ENCODE assay signal across 20 cellular contexts in the genomic region with DNA sequence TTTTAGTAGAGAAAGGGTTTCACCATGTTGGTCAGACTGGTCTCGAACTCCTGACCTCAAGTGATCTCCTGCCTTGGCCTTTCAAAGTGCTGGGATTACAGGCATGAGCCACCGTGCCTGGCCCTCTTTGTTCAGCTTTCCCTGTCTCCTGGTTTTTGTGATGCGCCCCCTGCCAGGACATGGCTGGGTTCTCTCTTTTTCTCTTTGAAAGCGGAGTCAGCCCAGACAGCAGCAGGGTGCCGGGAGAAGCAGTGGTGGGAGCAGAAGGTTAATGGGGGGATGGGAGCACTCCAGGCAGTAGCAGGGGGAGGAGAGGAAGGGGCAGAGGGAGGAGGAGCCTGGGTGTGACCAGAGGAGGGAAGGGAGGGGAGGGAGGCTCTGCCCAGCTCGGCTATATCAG. TPM values are rescaled to one million over a fixed set of nuclear protein-coding genes. Genes with fewer than 3 reads are reported as not detected.
A peak's percentile ranks its signal among the peaks of the same experiment; 100 is the strongest.
DNase-seq lines count a peak whose midpoint lies in the region; ATAC-seq, FAIRE-seq and TF ChIP-seq lines count a peak whose summit lies in the region.
"Had no signal": no experiment of that assay in that cellular context is flagged by ENCODE, and none has a peak within 500 bp of the region (broad histone marks: within the 10 kb centered on the region; RNA-seq: fewer than 3 reads in every experiment).

No MANE protein-coding gene starts in this region.

- TF ChIP-seq RAD21 in HepG2 (CRISPR knock-in tag; IDR thresholded peaks at IDR 0.05), result no peak

- H3K4me1 Mint-ChIP-seq in progenitor cell of endocrine pancreas (ENCODE audit: low read depth), result no peaks in the 10 kb centered on the region

- no TSS peak for BruUV-seq in HepG2 (replicated peaks; lab: Mats Ljungman, UMichigan)

- H3K36me3 ChIP-seq in H7 (replicated peaks; ENCODE audit: control insufficient read depth, insufficient read depth, low read length) (no peaks in the 10 kb centered on the region; the same call in 1 of the 2 replicates), osteoblast (ENCODE audit: insufficient read depth, low read length) (no peaks in the 10 kb centered on the region), HepG2 (replicated peaks in 1 of 2; ENCODE audit: control insufficient read depth in 1 of 2, insufficient read depth in 2 of 2, low read length in 2 of 2) (no peaks in the 10 kb centered on the region)
- H3K36me3 ChIP-seq: HAP-1 had no signal

- DNase-seq in H7, result peak; percentile 92
- DNase-seq in choroid plexus epithelial cell (ENCODE audit: low read depth), result peak; percentile 14
- peak; percentile 96 for DNase-seq in iPS DF 4.7 (ENCODE audit: extremely low read depth, low spot score)
- peak; percentile 65 for DNase-seq in osteoblast (ENCODE audit: insufficient read length, low spot score, missing footprints)
- DNase-seq in HepG2 (ENCODE audit: low spot score), result no peak
- DNase-seq in progenitor cell of endocrine pancreas (ENCODE audit: low spot score, unreplicated experiment), result no peak
- DNase-seq in islet precursor cell, result no peak
- DNase-seq: C1 segment of cervical spinal cord, DMS79 treated with DMSO at 0.1 percent for 48 hours, MM.1S, NCI-H1092 treated with DMSO at 0.1 percent for 48 hours, NCI-H2081, Right ventricle myocardium superior had no signal

- no peaks in the 10 kb centered on the region for H3K9me3 Mint-ChIP-seq in progenitor cell of endocrine pancreas (ENCODE audit: low read depth)

- CTCF ChIA-PET in HepG2 (lab: Yijun Ruan, JAX; ENCODE audit: low intra/inter-chr PET ratio, low total read pairs), result no interaction called here

- no peak for TF ChIP-seq EP300 in HepG2 (IDR thresholded peaks at IDR 0.05; ENCODE audit: low read depth in 2 of 2, low read length in 2 of 2)
- TF ChIP-seq EP300 in HepG2 (CRISPR knock-in tag; IDR thresholded peaks at IDR 0.05; ENCODE audit: borderline replicate concordance), result no peak

- 35% methylated on average over 6 of the region's 6 CpGs for WGBS in HepG2 (ENCODE audit: low lambda C conversion rate)

- no peak for FAIRE-seq in HepG2 (lab: Jason Lieb, UNC)
- FAIRE-seq: HTR-8/SVneo, RCC 7860 had no signal

- no peaks in the 10 kb centered on the region for H3K9me3 ChIP-seq in osteoblast (ENCODE audit: low read depth, low read length)
- no peaks in the 10 kb centered on the region for H3K9me3 ChIP-seq in HepG2 (ENCODE audit: low read length)
- H3K9me3 ChIP-seq: HAP-1 had no signal

- H3K4me3 ChIP-seq in H7 (ENCODE audit: insufficient read depth, low read depth, low read length) (no peak overlapping the region), choroid plexus epithelial cell (ENCODE audit: low read depth, low read length) (no peak overlapping the region), osteoblast (ENCODE audit: insufficient read depth, low read length) (no peak overlapping the region), HepG2 (replicated peaks in 1 of 3; ENCODE audit: insufficient read depth in 1 of 3, low read depth in 2 of 3, low read length in 3 of 3) (no peak overlapping the region)
- H3K4me3 ChIP-seq: HAP-1 had no signal

- POLR2A ChIA-PET in HepG2 (lab: Yijun Ruan, JAX), result no interaction called here

- no peak overlapping the region for H3K4me3 Mint-ChIP-seq in progenitor cell of endocrine pancreas (ENCODE audit: low read depth)

- no peak overlapping the region for H3K4me2 ChIP-seq in osteoblast (ENCODE audit: insufficient read depth, low read length)
- no peak overlapping the region for H3K4me2 ChIP-seq in HepG2 (ENCODE audit: low read depth, low read length)

- no peaks in the 10 kb centered on the region for H3K36me3 Mint-ChIP-seq in progenitor cell of endocrine pancreas (ENCODE audit: insufficient read depth)

- H3K27ac Mint-ChIP-seq in progenitor cell of endocrine pancreas, result no peak overlapping the region

- no peaks in the 10 kb centered on the region for H3K27me3 ChIP-seq in H7 (ENCODE audit: control insufficient read depth, insufficient read depth, low read length)
- H3K27me3 ChIP-seq in osteoblast (ENCODE audit: insufficient read depth, low read length), result peaks cover 30% of the 10 kb centered on the region
- H3K27me3 ChIP-seq in HepG2 (ENCODE audit: control insufficient read depth in 1 of 2, insufficient read depth in 2 of 2, low read length in 2 of 2), result peaks cover 2 to 18% of the 10 kb centered on the region in 2 experiments; a peak in 3 of 5 replicates

- TF ChIP-seq POLR2A in HepG2 (IDR thresholded peaks at IDR 0.05; ENCODE audit: insufficient read depth in 1 of 2, low read depth in 2 of 2, low read length in 2 of 2), result no peak

- H2AFZ ChIP-seq in osteoblast (ENCODE audit: low read length) (no peak overlapping the region), HepG2 (ENCODE audit: low read length) (no peak overlapping the region)

- no peaks in the 10 kb centered on the region for H3K79me2 ChIP-seq in osteoblast (ENCODE audit: insufficient read depth, low read length)
- no peaks in the 10 kb centered on the region for H3K79me2 ChIP-seq in HepG2 (ENCODE audit: insufficient read depth, low read length)

- H3K9ac ChIP-seq in HepG2 (ENCODE audit: insufficient read depth, low read depth, low read length), result no peak overlapping the region

- no peak for TF ChIP-seq CTCF in choroid plexus epithelial cell (conservative IDR thresholded peaks at IDR 0.05; ENCODE audit: low read depth, low read length)
- no peak for TF ChIP-seq CTCF in osteoblast (IDR thresholded peaks at IDR 0.05; ENCODE audit: extremely low read depth, low read depth, low read length)
- TF ChIP-seq CTCF in HepG2 (CRISPR knock-in tag; IDR thresholded peaks at IDR 0.05), result no peak
- TF ChIP-seq CTCF in progenitor cell of endocrine pancreas (IDR thresholded peaks at IDR 0.05; ENCODE audit: unreplicated experiment), result no peak

- H3K27me3 Mint-ChIP-seq in progenitor cell of endocrine pancreas, result peaks cover 15% of the 10 kb centered on the region

- in situ Hi-C loops in HepG2 (cut with HindIII; ENCODE audit: extremely low pct_ligation_motif_present, low pct_unique_long_range_greater_than_20kb), result no loop called here

- H3K4me1 ChIP-seq in osteoblast (ENCODE audit: insufficient read depth, low read length) (no peaks in the 10 kb centered on the region), HepG2 (ENCODE audit: insufficient read depth, low read length) (peaks cover 12% of the 10 kb centered on the region; the same call in 1 of the 2 replicates)
- H3K4me1 ChIP-seq: HAP-1 had no signal

- intact Hi-C loops in HepG2 (cut with micrococcal nuclease; ENCODE audit: unreplicated experiment), result no loop called here

- no peaks in the 10 kb centered on the region for H4K20me1 ChIP-seq in osteoblast (ENCODE audit: insufficient read depth, low read length)
- H4K20me1 ChIP-seq in HepG2 (ENCODE audit: insufficient read depth, low read length), result no peaks in the 10 kb centered on the region

- H3K27ac ChIP-seq in osteoblast (ENCODE audit: low read depth, low read length), result no peak overlapping the region
- H3K27ac ChIP-seq in HepG2 (ENCODE audit: extremely low read length, insufficient read depth, low read length), result no peak overlapping the region

- ATAC-seq in HepG2, result no peak

RNA-seq across cellular contexts. Expression of a gene that starts 1.8 kb away (rescaled TPM):
- total RNA-seq in H7 (2014; rRNA removed; shearing (Covaris generic)), result 8.5 and 14.6 TPM in 2 replicates
- not detected in 2 replicates for total RNA-seq in osteoblast
- not detected in 2 replicates for total RNA-seq in HepG2 (2016; rRNA removed; fragmentation: Illumina TruSeq; extraction: Trizol)
- not detected in 2 replicates for total RNA-seq in HepG2 (2016; cell fraction: cytosol; rRNA removed; fragmentation: Illumina TruSeq; extraction: Trizol; ENCODE audit: low read depth)
- not detected in 2 replicates for total RNA-seq in HepG2 (2016; cell fraction: insoluble cytoplasmic fraction; rRNA removed; fragmentation: Illumina TruSeq; extraction: Trizol)
- not detected in 2 replicates for total RNA-seq in HepG2 (2016; cell fraction: membrane; rRNA removed; fragmentation: Illumina TruSeq; extraction: Trizol)
- total RNA-seq in HepG2 (2016; cell fraction: nucleus; rRNA removed; fragmentation: Illumina TruSeq; extraction: Trizol), result not detected in 2 replicates
- polyA plus RNA-seq in HepG2 (2011; rRNA removed), result 0.01 and 0.07 TPM in 2 replicates
- polyA plus RNA-seq in HepG2 (2011; cell fraction: cytosol; rRNA removed), result 0.01 and 0.03 TPM in 2 replicates
- polyA plus RNA-seq in HepG2 (2011; cell fraction: nucleus; rRNA removed), result 0.19 and 0.21 TPM in 2 replicates
- 0.20 and 0.23 TPM in 2 replicates for polyA plus RNA-seq in HepG2 (2012)
- 0.17 TPM in 1 of 2 replicates, not detected in the other for polyA plus RNA-seq in HepG2 (2016; cell fraction: cytosol; fragmentation: Illumina TruSeq; extraction: Trizol; ENCODE audit: low read depth)
- polyA plus RNA-seq in HepG2 (2016; cell fraction: insoluble cytoplasmic fraction; fragmentation: Illumina TruSeq; extraction: Trizol; ENCODE audit: low read depth), result 0.17 TPM in 1 of 2 replicates, not detected in the other
- 0.17 and 0.26 TPM in 2 replicates for polyA plus RNA-seq in HepG2 (2016; cell fraction: membrane; fragmentation: Illumina TruSeq; extraction: Trizol; ENCODE audit: low read depth)
- 0.12 and 0.32 TPM in 2 replicates for polyA plus RNA-seq in HepG2 (2016; cell fraction: nucleus; fragmentation: Illumina TruSeq; extraction: Trizol; ENCODE audit: insufficient read depth, low read depth)
- polyA minus RNA-seq in HepG2 (2011; rRNA and poly(A)+ RNA removed; ENCODE audit: low replicate concordance), result not detected in 2 replicates
- not detected in 2 replicates for polyA minus RNA-seq in HepG2 (2011; cell fraction: cytosol; rRNA and poly(A)+ RNA removed)
- under 0.01 and 0.13 TPM in 2 replicates for polyA minus RNA-seq in HepG2 (2011; cell fraction: nucleus; rRNA and poly(A)+ RNA removed)
- 2.0 and 2.1 TPM in 2 replicates for total RNA-seq in progenitor cell of endocrine pancreas
- total RNA-seq: G401, LHCN-M2, NCI-H460, OCI-LY7 had no signal

RNA-seq across cellular contexts. Expression of a gene that starts 18.2 kb away (rescaled TPM):
- total RNA-seq in H7 (2014; rRNA removed; shearing (Covaris generic)), result 1.8 and 10.4 TPM in 2 replicates
- total RNA-seq in osteoblast (under 0.01 and 0.59 TPM in 2 replicates), HepG2 (2016; rRNA removed; fragmentation: Illumina TruSeq; extraction: Trizol) (not detected in 2 replicates), progenitor cell of endocrine pancreas (0.31 and 0.33 TPM in 2 replicates)
- total RNA-seq in HepG2 (2016; cell fraction: cytosol; rRNA removed; fragmentation: Illumina TruSeq; extraction: Trizol; ENCODE audit: low read depth), result not detected in 2 replicates
- total RNA-seq in HepG2 (2016; cell fraction: insoluble cytoplasmic fraction; rRNA removed; fragmentation: Illumina TruSeq; extraction: Trizol), result not detected in 2 replicates
- total RNA-seq in HepG2 (2016; cell fraction: membrane; rRNA removed; fragmentation: Illumina TruSeq; extraction: Trizol), result 0.62 TPM in 1 of 2 replicates, not detected in the other
- total RNA-seq in HepG2 (2016; cell fraction: nucleus; rRNA removed; fragmentation: Illumina TruSeq; extraction: Trizol), result not detected in 2 replicates
- not detected in 2 replicates for polyA plus RNA-seq in HepG2 (2011; rRNA removed)
- not detected in 2 replicates for polyA plus RNA-seq in HepG2 (2011; cell fraction: cytosol; rRNA removed)
- polyA plus RNA-seq in HepG2 (2011; cell fraction: nucleus; rRNA removed), result 0.16 TPM in 1 of 2 replicates, not detected in the other
- 0.01 and 0.13 TPM in 2 replicates for polyA plus RNA-seq in HepG2 (2012)
- not detected in 2 replicates for polyA plus RNA-seq in HepG2 (2016; cell fraction: cytosol; fragmentation: Illumina TruSeq; extraction: Trizol; ENCODE audit: low read depth)
- not detected in 2 replicates for polyA plus RNA-seq in HepG2 (2016; cell fraction: insoluble cytoplasmic fraction; fragmentation: Illumina TruSeq; extraction: Trizol; ENCODE audit: low read depth)
- polyA plus RNA-seq in HepG2 (2016; cell fraction: membrane; fragmentation: Illumina TruSeq; extraction: Trizol; ENCODE audit: low read depth), result not detected in 2 replicates
- polyA plus RNA-seq in HepG2 (2016; cell fraction: nucleus; fragmentation: Illumina TruSeq; extraction: Trizol; ENCODE audit: insufficient read depth, low read depth), result 0.84 TPM in 1 of 2 replicates, not detected in the other
- polyA minus RNA-seq in HepG2 (2011; rRNA and poly(A)+ RNA removed; ENCODE audit: low replicate concordance), result not detected in 2 replicates
- not detected in 2 replicates for polyA minus RNA-seq in HepG2 (2011; cell fraction: cytosol; rRNA and poly(A)+ RNA removed)
- not detected in 2 replicates for polyA minus RNA-seq in HepG2 (2011; cell fraction: nucleus; rRNA and poly(A)+ RNA removed)
- total RNA-seq: G401, OCI-LY7, Right ventricle myocardium superior had no signal

RNA-seq across cellular contexts. Expression of a gene that starts 55.5 kb away (rescaled TPM):
- 17.3 and 19.2 TPM in 2 replicates for total RNA-seq in H7 (2014; rRNA removed; shearing (Covaris generic))
- total RNA-seq in osteoblast (under 0.01 TPM in 2 replicates), HepG2 (2016; rRNA removed; fragmentation: Illumina TruSeq; extraction: Trizol) (0.18 TPM in 1 of 2 replicates, not detected in the other), progenitor cell of endocrine pancreas (4.0 and 5.1 TPM in 2 replicates)
- not detected in 2 replicates for total RNA-seq in HepG2 (2016; cell fraction: cytosol; rRNA removed; fragmentation: Illumina TruSeq; extraction: Trizol; ENCODE audit: low read depth)
- 0.09 TPM in 1 of 2 replicates, not detected in the other for total RNA-seq in HepG2 (2016; cell fraction: insoluble cytoplasmic fraction; rRNA removed; fragmentation: Illumina TruSeq; extraction: Trizol)
- not detected in 2 replicates for total RNA-seq in HepG2 (2016; cell fraction: membrane; rRNA removed; fragmentation: Illumina TruSeq; extraction: Trizol)
- not detected in 2 replicates for total RNA-seq in HepG2 (2016; cell fraction: nucleus; rRNA removed; fragmentation: Illumina TruSeq; extraction: Trizol)
- polyA plus RNA-seq in HepG2 (2011; rRNA removed), result 0.40 and 0.99 TPM in 2 replicates
- polyA plus RNA-seq in HepG2 (2011; cell fraction: cytosol; rRNA removed), result 0.25 and 0.38 TPM in 2 replicates
- 2.2 and 3.0 TPM in 2 replicates for polyA plus RNA-seq in HepG2 (2011; cell fraction: nucleus; rRNA removed)
- 0.27 and 0.87 TPM in 2 replicates for polyA plus RNA-seq in HepG2 (2012)
- 0.05 and 0.07 TPM in 2 replicates for polyA plus RNA-seq in HepG2 (2016; cell fraction: cytosol; fragmentation: Illumina TruSeq; extraction: Trizol; ENCODE audit: low read depth)
- not detected in 2 replicates for polyA plus RNA-seq in HepG2 (2016; cell fraction: insoluble cytoplasmic fraction; fragmentation: Illumina TruSeq; extraction: Trizol; ENCODE audit: low read depth)
- polyA plus RNA-seq in HepG2 (2016; cell fraction: membrane; fragmentation: Illumina TruSeq; extraction: Trizol; ENCODE audit: low read depth), result 0.08 TPM in 1 of 2 replicates, not detected in the other
- 0.77 and 1.1 TPM in 2 replicates for polyA plus RNA-seq in HepG2 (2016; cell fraction: nucleus; fragmentation: Illumina TruSeq; extraction: Trizol; ENCODE audit: insufficient read depth, low read depth)
- polyA minus RNA-seq in HepG2 (2011; rRNA and poly(A)+ RNA removed; ENCODE audit: low replicate concordance), result 0.09 and 0.28 TPM in 2 replicates
- not detected in 2 replicates for polyA minus RNA-seq in HepG2 (2011; cell fraction: cytosol; rRNA and poly(A)+ RNA removed)
- 0.26 and 0.75 TPM in 2 replicates for polyA minus RNA-seq in HepG2 (2011; cell fraction: nucleus; rRNA and poly(A)+ RNA removed)
- total RNA-seq: OCI-LY7 had no signal

Comparison
In these comparisons a context has a peak if more than half of its experiments do, and no peak if none do; other contexts are left out.
1. DNase-seq: peak in H7 (single experiment), choroid plexus epithelial cell (single experiment), iPS DF 4.7 (single experiment) and osteoblast (single experiment); none in HepG2 (single experiment), progenitor cell of endocrine pancreas (single experiment) and islet precursor cell (single experiment).